In the genomic region with DNA sequence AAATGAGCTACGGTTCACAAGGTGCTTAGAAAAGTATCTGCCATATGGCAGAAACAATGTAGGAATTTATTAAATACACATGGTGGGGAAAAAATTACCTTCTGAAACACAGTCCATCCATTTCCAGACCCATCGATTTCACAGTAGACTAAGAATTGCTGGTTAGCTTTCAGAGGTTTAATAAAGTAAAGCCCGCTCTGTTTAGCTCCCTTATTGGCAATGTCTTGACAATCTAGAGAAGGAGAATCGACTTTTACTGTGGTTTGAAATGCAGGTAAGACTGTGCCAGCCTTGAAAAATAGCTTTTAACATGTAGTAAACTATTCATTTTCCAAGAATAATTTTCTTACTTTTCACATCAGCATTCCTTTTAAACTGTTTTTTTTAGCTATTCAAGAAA, we compare ENCODE assay signal across 11 cellular contexts. TPM values are rescaled to one million over a fixed set of nuclear protein-coding genes. Genes with fewer than 3 reads are reported as not detected.
"Had no signal": no experiment of that assay in that cellular context is flagged by ENCODE, and none has a peak within 500 bp of the region (broad histone marks: within the 10 kb centered on the region; RNA-seq: fewer than 3 reads in every experiment).

No MANE protein-coding gene starts in this region.

- H3K9me3 Mint-ChIP-seq: HFFc6 had no signal

- H3K9ac ChIP-seq: GM23248 had no signal

- H3K27ac Mint-ChIP-seq: HFFc6 had no signal

- H2AFZ ChIP-seq: GM23248 had no signal

- H3K36me3 ChIP-seq: HAP-1 had no signal

- H3K4me1 ChIP-seq: HAP-1 had no signal

- ATAC-seq: HCT116, K562 had no signal

- H3K27ac ChIP-seq: GM23248, HL-60 had no signal

- H3K4me3 Mint-ChIP-seq: HFFc6 had no signal

- H3K4me3 ChIP-seq: GM23248, HAP-1, K562 had no signal

- H3K9me3 ChIP-seq: HAP-1 had no signal

- DNase-seq: GM23248, GOT3, H7, HFFc6, IMR-90 had no signal

RNA-seq across cellular contexts. Expression of a gene that starts 2.9 kb away (rescaled TPM):
- total RNA-seq: GM23248, H4, H7, HFFc6, IMR-90 had no signal
- polyA plus RNA-seq: GM23248, IMR-90 had no signal

RNA-seq across cellular contexts. Expression of a gene that starts 19.0 kb away (rescaled TPM):
- total RNA-seq: GM23248, H4, H7, HFFc6, HT1080, IMR-90 had no signal
- polyA plus RNA-seq: GM23248, IMR-90 had no signal

RNA-seq across cellular contexts. Expression of a gene that starts 46.7 kb away (rescaled TPM):
- total RNA-seq: GM23248, H7, HFFc6, HT1080, IMR-90 had no signal
- polyA plus RNA-seq: GM23248, IMR-90 had no signal
